In genomic region chr11:68009391-68010000, GRCh38 we compare ENCODE assay signal across 1 cellular context.
A peak's percentile ranks its signal among the peaks of the same experiment; 100 is the strongest.
TF ChIP-seq lines count a peak whose summit lies in the region.

No MANE protein-coding gene starts in this region.

TF ChIP-seq in K562, 482 proteins besides CTCF, POLR2A, EP300 and RAD21 (continued from another document):
- TF ChIP-seq ARID3A (IDR thresholded peaks at IDR 0.05; ENCODE audit: borderline replicate concordance, low read depth, low read length) (peak; percentile 86), FOXA3 (CRISPR knock-in tag; conservative IDR thresholded peaks at IDR 0.05 in 1 of 2, IDR thresholded peaks at IDR 0.05 in 1 of 2) (0 out of 4 replicates have a peak, but pooled peaks of 1 of the 2 experiments have one; percentile 31), ZNF232 (CRISPR knock-in tag; IDR thresholded peaks at IDR 0.05) (0 out of 2 replicates have a peak, but pooled peaks have one; percentile 27), TAF7 (tag; IDR thresholded peaks at IDR 0.05) (no peak), LARP7 (IDR thresholded peaks at IDR 0.05) (no peak), RUNX1 (IDR thresholded peaks at IDR 0.05; ENCODE audit: low read depth) (no peak), HIVEP1 (CRISPR knock-in tag; IDR thresholded peaks at IDR 0.05) (no peak), PHF8 (IDR thresholded peaks at IDR 0.05; ENCODE audit: borderline replicate concordance, low read length) (no peak), TCF7L2 (IDR thresholded peaks at IDR 0.05; ENCODE audit: low read depth, low read length) (no peak), PHF20 (IDR thresholded peaks at IDR 0.05; ENCODE audit: partially characterized antibody) (no peak), CBX3 (IDR thresholded peaks at IDR 0.05; ENCODE audit: borderline replicate concordance in 1 of 2, low read length in 2 of 2) (peak in 1 of 2 experiments; percentile 43; a peak in 1 of 3 replicates), ZNF395 (CRISPR knock-in tag; IDR thresholded peaks at IDR 0.05) (no peak), CREBBP (IDR thresholded peaks at IDR 0.05; ENCODE audit: low read depth, low read length) (no peak), HNRNPL (IDR thresholded peaks at IDR 0.05; ENCODE audit: low read depth, low read length) (no peak), DEAF1 (CRISPR knock-in tag; IDR thresholded peaks at IDR 0.05) (peak; percentile 52; the same call in 1 of the 2 replicates), ZBTB2 (IDR thresholded peaks at IDR 0.05) (peak; percentile 13; the same call in 1 of the 2 replicates), ZNF431 (CRISPR knock-in tag; IDR thresholded peaks at IDR 0.05) (no peak), CREM (IDR thresholded peaks at IDR 0.05; ENCODE audit: low read depth) (peak; percentile 58), MTA3 (IDR thresholded peaks at IDR 0.05; ENCODE audit: borderline replicate concordance) (no peak; the same call in 1 of the 2 replicates), NELFE (IDR thresholded peaks at IDR 0.05; ENCODE audit: insufficient read depth, insufficient read length) (no peak), POLR2H (tag; IDR thresholded peaks at IDR 0.05; ENCODE audit: low read depth) (no peak), ATF4 (CRISPR knock-in tag; IDR thresholded peaks at IDR 0.05) (no peak), FOXM1 (IDR thresholded peaks at IDR 0.05; ENCODE audit: low read depth) (peak; percentile 60; the same call in 1 of the 2 replicates), FOXM1 (CRISPR knock-in tag; IDR thresholded peaks at IDR 0.05; ENCODE audit: low read depth) (no peak), ZNF707 (CRISPR knock-in tag; conservative IDR thresholded peaks at IDR 0.05) (no peak), ZSCAN29 (IDR thresholded peaks at IDR 0.05) (no peak), PHB2 (IDR thresholded peaks at IDR 0.05; ENCODE audit: low read depth) (0 out of 2 replicates have a peak, but pooled peaks have one; percentile 34), HDAC3 (IDR thresholded peaks at IDR 0.05; ENCODE audit: borderline replicate concordance, partially characterized antibody) (peak; percentile 73), KLF16 (IDR thresholded peaks at IDR 0.05) (peak; percentile 33; the same call in 1 of the 2 replicates), FOXK1 (CRISPR knock-in tag; IDR thresholded peaks at IDR 0.05; ENCODE audit: borderline replicate concordance) (peak; percentile 43; the same call in 1 of the 2 replicates), NR3C1 (CRISPR knock-in tag; IDR thresholded peaks at IDR 0.05) (no peak), SNIP1 (IDR thresholded peaks at IDR 0.05; ENCODE audit: low read depth) (no peak), ZBTB11 (CRISPR knock-in tag; IDR thresholded peaks at IDR 0.05) (peak in 1 of 3 experiments; percentile 59; a peak in 1 of 6 replicates), RAD51 (IDR thresholded peaks at IDR 0.05; ENCODE audit: borderline replicate concordance, low read depth) (no peak), TFAM (CRISPR knock-in tag; conservative IDR thresholded peaks at IDR 0.05) (no peak), ZKSCAN8 (CRISPR knock-in tag; IDR thresholded peaks at IDR 0.05) (peak; percentile 62; the same call in 1 of the 2 replicates), GATAD2B (IDR thresholded peaks at IDR 0.05; ENCODE audit: borderline replicate concordance) (peak; percentile 61; the same call in 1 of the 2 replicates), ATF3 (IDR thresholded peaks at IDR 0.05) (peak; percentile 63; the same call in 1 of the 2 replicates), ATF3 (CRISPR knock-in tag; conservative IDR thresholded peaks at IDR 0.05) (0 out of 2 replicates have a peak, but pooled peaks have one; percentile 36), TEAD4 (IDR thresholded peaks at IDR 0.05; ENCODE audit: low read length) (peak; percentile 78), TEAD4 (CRISPR knock-in tag; IDR thresholded peaks at IDR 0.05; ENCODE audit: borderline replicate concordance) (no peak), MNT (conservative IDR thresholded peaks at IDR 0.05) (peak; percentile 70 to 72)
- TF ChIP-seq, protein P1, sequence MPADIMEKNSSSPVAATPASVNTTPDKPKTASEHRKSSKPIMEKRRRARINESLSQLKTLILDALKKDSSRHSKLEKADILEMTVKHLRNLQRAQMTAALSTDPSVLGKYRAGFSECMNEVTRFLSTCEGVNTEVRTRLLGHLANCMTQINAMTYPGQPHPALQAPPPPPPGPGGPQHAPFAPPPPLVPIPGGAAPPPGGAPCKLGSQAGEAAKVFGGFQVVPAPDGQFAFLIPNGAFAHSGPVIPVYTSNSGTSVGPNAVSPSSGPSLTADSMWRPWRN (IDR thresholded peaks at IDR 0.05; ENCODE audit: low read depth), result 0 out of 2 replicates have a peak, but pooled peaks have one; percentile 19
- TF ChIP-seq, protein P2, sequence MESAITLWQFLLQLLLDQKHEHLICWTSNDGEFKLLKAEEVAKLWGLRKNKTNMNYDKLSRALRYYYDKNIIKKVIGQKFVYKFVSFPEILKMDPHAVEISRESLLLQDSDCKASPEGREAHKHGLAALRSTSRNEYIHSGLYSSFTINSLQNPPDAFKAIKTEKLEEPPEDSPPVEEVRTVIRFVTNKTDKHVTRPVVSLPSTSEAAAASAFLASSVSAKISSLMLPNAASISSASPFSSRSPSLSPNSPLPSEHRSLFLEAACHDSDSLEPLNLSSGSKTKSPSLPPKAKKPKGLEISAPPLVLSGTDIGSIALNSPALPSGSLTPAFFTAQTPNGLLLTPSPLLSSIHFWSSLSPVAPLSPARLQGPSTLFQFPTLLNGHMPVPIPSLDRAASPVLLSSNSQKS (CRISPR knock-in tag; IDR thresholded peaks at IDR 0.05), result no peak
